In genomic region chr3:129277829-129278271, GRCh38 we compare ENCODE assay signal across 8 cellular contexts. TPM values are rescaled to one million over a fixed set of nuclear protein-coding genes. Genes with fewer than 3 reads are reported as not detected.
DNase-seq lines count a peak whose midpoint lies in the region; ATAC-seq, FAIRE-seq and TF ChIP-seq lines count a peak whose summit lies in the region.

No MANE protein-coding gene starts in this region.

- H3K9ac ChIP-seq in IMR-90 (ENCODE audit: low read depth, low read length), result peak overlapping the region; percentile 63; the same call in 1 of the 2 replicates
- peak overlapping the region; percentile 36; the same call in 1 of the 2 replicates for H3K9ac ChIP-seq in GM12878 (ENCODE audit: control insufficient read depth, insufficient read depth, low read length)
- peak overlapping the region; percentile 95 for H3K9ac ChIP-seq in HepG2 (ENCODE audit: insufficient read depth, low read depth, low read length)

- dilution Hi-C loops in IMR-90 (cut with HindIII; ENCODE audit: low sequenced_read_pairs, unreplicated experiment), result no loop called here

- SMC1A ChIA-PET in GM12878 (lab: Charles Lee; ENCODE audit: uncharacterized antibody, unreplicated experiment), result interaction anchor here (0.7 to 2.8 kb wide), 5 partner anchors 29 to 226 kb away, joined by 3 to 12 read pairs (median 4); partner anchors contain the start of gene RAB43

- H3K4me2 ChIP-seq in IMR-90 (ENCODE audit: low read depth, low read length) (no peak overlapping the region; the same call in 1 of the 2 replicates), GM12878 (ENCODE audit: control insufficient read depth, insufficient read depth) (peak overlapping the region; percentile 68), HepG2 (ENCODE audit: low read depth, low read length) (peak overlapping the region; percentile 94; the same call in 1 of the 2 replicates)

- H3K4me1 ChIP-seq in IMR-90 (ENCODE audit: control insufficient read depth, insufficient read depth, low read length) (peaks cover 7% of the 10 kb centered on the region; the same call in 1 of the 2 replicates), GM12878 (ENCODE audit: control insufficient read depth, insufficient read depth, low read length) (peaks cover 51% of the 10 kb centered on the region), HepG2 (ENCODE audit: insufficient read depth, low read length) (peaks cover 37% of the 10 kb centered on the region), tibial artery (peaks cover 0 to 32% (median 19%) of the 10 kb centered on the region in 4 donors)

- no peak overlapping the region for H3K56ac ChIP-seq in IMR-90 (ENCODE audit: extremely low read depth, insufficient read depth, low read length)

- no peak overlapping the region for H4K91ac ChIP-seq in IMR-90 (ENCODE audit: insufficient read depth, low read depth, low read length)

- H4K8ac ChIP-seq in IMR-90 (ENCODE audit: low read depth in 2 of 2, low read length in 2 of 2), result no peak overlapping the region

- no peak overlapping the region for H2BK15ac ChIP-seq in IMR-90 (ENCODE audit: low read depth, low read length)

- H3K27me3 ChIP-seq in IMR-90 (ENCODE audit: control insufficient read depth, insufficient read depth, low read length) (no peaks in the 10 kb centered on the region), GM12878 (replicated peaks in 1 of 2; ENCODE audit: control insufficient read depth in 2 of 2, insufficient read depth in 2 of 2, low read length in 1 of 2) (no peaks in the 10 kb centered on the region), HepG2 (ENCODE audit: control insufficient read depth in 1 of 2, insufficient read depth in 2 of 2, low read length in 2 of 2) (no peaks in the 10 kb centered on the region; a peak in 1 of 5 replicates), tibial artery (no peaks in the 10 kb centered on the region)

- H3K4ac ChIP-seq in IMR-90 (ENCODE audit: low read depth, low read length), result 0 out of 2 replicates have a peak overlapping the region, but pooled peaks have one; percentile 41

- intact Hi-C loops in IMR-90 (cut with micrococcal nuclease) (loop anchor here (1.0 kb wide), 1 partner anchor 38 kb away; a partner anchor contains a TSS), GM12878 (cut with micrococcal nuclease; ENCODE audit: unreplicated experiment) (no loop called here), HepG2 (cut with micrococcal nuclease; ENCODE audit: unreplicated experiment) (loop anchor here (2.0 kb wide), 1 partner anchor 39 kb away; a partner anchor contains a TSS), tibial artery (cut with DNase I; ENCODE audit: low total_unique reads) (loop anchor here (5.0 kb wide), 1 partner anchor 39 kb away; a partner anchor contains a TSS)

- H3K4me3 ChIP-seq in IMR-90 (ENCODE audit: insufficient read depth, low read depth, low read length) (no peak overlapping the region), GM12878 (no peak overlapping the region), HepG2 (replicated peaks in 1 of 3; ENCODE audit: insufficient read depth in 1 of 3, low read depth in 2 of 3, low read length in 3 of 3) (no peak overlapping the region), tibial artery (peak overlapping the region; percentile 72 to 89)

- peak overlapping the region; percentile 85 for H2AK9ac ChIP-seq in IMR-90 (replicated peaks; ENCODE audit: low read depth, low read length, poor library complexity)

- H4K20me1 ChIP-seq in IMR-90 (ENCODE audit: insufficient read depth, low read length) (peaks cover 10% of the 10 kb centered on the region), GM12878 (ENCODE audit: control insufficient read depth, insufficient read depth) (peaks cover 2% of the 10 kb centered on the region; the same call in 1 of the 2 replicates), HepG2 (ENCODE audit: insufficient read depth, low read length) (no peaks in the 10 kb centered on the region)

- no peak overlapping the region for H2BK5ac ChIP-seq in IMR-90 (ENCODE audit: low read depth, low read length, poor library complexity, severe bottlenecking)

- in situ Hi-C loops in IMR-90 (cut with MboI; ENCODE audit: low sequenced_read_pairs), result no loop called here
- in situ Hi-C loops in GM12878 (cut with MboI), result no loop called here
- in situ Hi-C loops in HepG2 (cut with HindIII; ENCODE audit: extremely low pct_ligation_motif_present, low pct_unique_long_range_greater_than_20kb), result no loop called here

- WGBS in IMR-90 (ENCODE audit: extremely low coverage in 2 of 2, insufficient read length in 1 of 2), 2 experiments, result 71% methylated on average over 4 of the region's 11 CpGs; no CpG with 5 or more reads in 1 of the 2 experiments
- 77% methylated on average over 11 of the region's 11 CpGs for WGBS in GM12878 (ENCODE audit: insufficient coverage, insufficient replicate concordance, low lambda C conversion rate, missing lambda C conversion rate)
- WGBS in HepG2 (ENCODE audit: low lambda C conversion rate), result 94% methylated on average over 11 of the region's 11 CpGs

- TF ChIP-seq CTCF in C4-2B (conservative IDR thresholded peaks at IDR 0.05), result no peak
- TF ChIP-seq CTCF in IMR-90 (conservative IDR thresholded peaks at IDR 0.05; ENCODE audit: low read depth, low read length), result no peak
- no peak for TF ChIP-seq CTCF in GM12878 (IDR thresholded peaks at IDR 0.05 in 2 of 3, conservative IDR thresholded peaks at IDR 0.05 in 1 of 3; ENCODE audit: control insufficient read depth in 2 of 3, extremely low read depth in 1 of 3, insufficient read depth in 1 of 3, low read depth in 3 of 3, low read length in 3 of 3)
- TF ChIP-seq CTCF in HepG2 (CRISPR knock-in tag; IDR thresholded peaks at IDR 0.05), result no peak
- no peak for TF ChIP-seq CTCF in tibial artery (IDR thresholded peaks at IDR 0.05)

- H3K14ac ChIP-seq in IMR-90 (replicated peaks; ENCODE audit: low read depth, low read length), result 0 out of 2 replicates have a peak overlapping the region, but pooled peaks have one; percentile 57

- RAD21 ChIA-PET in GM12878 (lab: Charles Lee; ENCODE audit: unreplicated experiment), result interaction anchor here (1.2 to 2.0 kb wide), 3 partner anchors 34 to 157 kb away, joined by 4 to 12 read pairs (median 5); a partner anchor contains a TSS

- CTCF ChIA-PET in IMR-90 (lab: Yijun Ruan, JAX), result interaction anchor here (0.6 kb wide), 1 partner anchor 9 kb away, joined by 4 read pairs; no protein-coding TSS in a partner anchor
- CTCF ChIA-PET in GM12878 (lab: Yijun Ruan, JAX), result interaction anchor here (0.7 to 1.5 kb wide), 7 partner anchors 32 to 307 kb away, joined by 3 to 11 read pairs (median 3); a partner anchor contains a TSS
- CTCF ChIA-PET in HepG2 (lab: Yijun Ruan, JAX; ENCODE audit: low intra/inter-chr PET ratio, low total read pairs), result no interaction called here

- H3K79me2 ChIP-seq in GM12878 (ENCODE audit: control insufficient read depth, insufficient read depth, low read length) (peaks cover 6% of the 10 kb centered on the region), HepG2 (ENCODE audit: insufficient read depth, low read length) (peaks cover 15% of the 10 kb centered on the region)

- H3K27ac ChIP-seq in C4-2B (peak overlapping the region; percentile 84), IMR-90 (ENCODE audit: insufficient read depth, low read length) (no peak overlapping the region; the same call in 1 of the 2 replicates), GM12878 (ENCODE audit: control insufficient read depth, insufficient read depth) (no peak overlapping the region), HepG2 (ENCODE audit: extremely low read length, insufficient read depth, low read length) (peak overlapping the region; percentile 90), tibial artery (peak overlapping the region; percentile 89 to 96)

- TF ChIP-seq POLR2A in IMR-90 (IDR thresholded peaks at IDR 0.05; ENCODE audit: low read depth, low read length) (no peak), GM12878 (IDR thresholded peaks at IDR 0.05; ENCODE audit: low read depth, low read length) (no peak), HepG2 (IDR thresholded peaks at IDR 0.05; ENCODE audit: insufficient read depth in 1 of 2, low read depth in 2 of 2, low read length in 2 of 2) (no peak)

- no peak for FAIRE-seq in GM12878 (lab: Jason Lieb, UNC)
- no peak for FAIRE-seq in HepG2 (lab: Jason Lieb, UNC)

- no peak overlapping the region for H2BK20ac ChIP-seq in IMR-90 (ENCODE audit: low read depth, low read length)

- peaks cover 31% of the 10 kb centered on the region for H3K36me3 ChIP-seq in IMR-90 (ENCODE audit: control insufficient read depth, insufficient read depth, low read length)
- H3K36me3 ChIP-seq in GM12878 (ENCODE audit: control insufficient read depth in 2 of 2, insufficient read depth in 2 of 2, low read length in 1 of 2), result peaks cover 12 to 32% of the 10 kb centered on the region in 2 experiments
- peaks cover 17 to 46% of the 10 kb centered on the region in 2 experiments; a peak in 4 of 5 replicates for H3K36me3 ChIP-seq in HepG2 (replicated peaks in 1 of 2; ENCODE audit: control insufficient read depth in 1 of 2, insufficient read depth in 2 of 2, low read length in 2 of 2)
- H3K36me3 ChIP-seq in tibial artery, result peaks cover 28 to 54% (median 48%) of the 10 kb centered on the region in 3 donors

- H3K9me1 ChIP-seq in IMR-90 (ENCODE audit: insufficient read depth, low read length), result peaks cover 6% of the 10 kb centered on the region; the same call in 1 of the 2 replicates

- POLR2A ChIA-PET in IMR-90 (lab: Charles Lee; ENCODE audit: unreplicated experiment), result no interaction called here
- POLR2A ChIA-PET in GM12878 (lab: Charles Lee), result interaction anchor here (0.7 to 3.7 kb wide), 10 partner anchors 29 to 158 kb away, joined by 4 to 27 read pairs (median 6); partner anchors contain the start of gene RAB43
- POLR2A ChIA-PET in HepG2 (lab: Yijun Ruan, JAX), result interaction anchor here (2.0 to 4.6 kb wide), 2 partner anchors 17 to 38 kb away, joined by 5 to 29 read pairs; a partner anchor contains a TSS

- no peak overlapping the region for H4K5ac ChIP-seq in IMR-90 (ENCODE audit: low read depth, low read length)

- no peak overlapping the region for H2BK120ac ChIP-seq in IMR-90 (ENCODE audit: low read depth, low read length)

- peak overlapping the region; percentile 58; the same call in 1 of the 2 replicates for H3K23ac ChIP-seq in IMR-90 (ENCODE audit: low read depth, low read length)

- TF ChIP-seq RAD21 in IMR-90 (IDR thresholded peaks at IDR 0.05; ENCODE audit: low read length) (no peak), GM12878 (IDR thresholded peaks at IDR 0.05; ENCODE audit: insufficient read depth, low read depth, low read length) (no peak), HepG2 (CRISPR knock-in tag; IDR thresholded peaks at IDR 0.05) (no peak)

- peaks cover 12 to 30% of the 10 kb centered on the region in 2 experiments for H3K79me1 ChIP-seq in IMR-90 (ENCODE audit: low read depth in 1 of 2, low read length in 2 of 2)

- H2AFZ ChIP-seq in IMR-90 (replicated peaks; ENCODE audit: low read length, poor library complexity) (peak overlapping the region; percentile 92), GM12878 (ENCODE audit: control insufficient read depth, low read depth, low read length) (peak overlapping the region; percentile 35; the same call in 1 of the 2 replicates), HepG2 (ENCODE audit: low read length) (no peak overlapping the region)

- ATAC-seq in IMR-90 (ENCODE audit: low read depth) (no peak), GM12878 (no peak), HepG2 (peak; percentile 9)
- ATAC-seq in activated CD4-positive, CD25-positive, alpha-beta regulatory T cell treated with anti-CD3 and anti-CD28 coated beads, Interleukin-2, amount 50 U/mL, for 24 hours, result no peak

- TF ChIP-seq EP300 in GM12878 (IDR thresholded peaks at IDR 0.05; ENCODE audit: borderline replicate concordance in 1 of 2, control insufficient read depth in 1 of 2, low read depth in 2 of 2, low read length in 2 of 2) (no peak), HepG2 (IDR thresholded peaks at IDR 0.05; ENCODE audit: low read depth in 2 of 2, low read length in 2 of 2) (no peak), HepG2 (CRISPR knock-in tag; IDR thresholded peaks at IDR 0.05; ENCODE audit: borderline replicate concordance) (no peak)

- DNase-seq in IMR-90 (peak; percentile 19), GM12878 (ENCODE audit: low read depth, low spot score) (no peak), HepG2 (ENCODE audit: low spot score) (no peak), tibial artery (peak in 1 of 2 donors; percentile 62), mesenteric fat pad (ENCODE audit: low spot score) (no peak), NCI-H187 (lab: John Stamatoyannopoulos, UW) (no peak)

- H2AK5ac ChIP-seq in IMR-90 (ENCODE audit: low read depth, low read length), result no peak overlapping the region

- no TSS peak for BruUV-seq in IMR-90 (replicated peaks; lab: Mats Ljungman, UMichigan)
- no TSS peak for BruUV-seq in GM12878 (replicated peaks; lab: Mats Ljungman, UMichigan)
- BruUV-seq in HepG2 (replicated peaks; lab: Mats Ljungman, UMichigan), result no TSS peak

- H3K18ac ChIP-seq in IMR-90 (ENCODE audit: low read depth, low read length), result no peak overlapping the region

- H3K9me3 ChIP-seq in IMR-90 (ENCODE audit: control insufficient read depth, insufficient read depth, low read length) (no peaks in the 10 kb centered on the region), GM12878 (replicated peaks; ENCODE audit: control insufficient read depth, insufficient read depth, low read length) (no peaks in the 10 kb centered on the region), HepG2 (ENCODE audit: low read length) (no peaks in the 10 kb centered on the region), tibial artery (no peaks in the 10 kb centered on the region)

RNA-seq across cellular contexts. Expression of gene HMCES, which starts 0.8 kb away (rescaled TPM):
- 25.8 and 26.0 TPM in 2 replicates for total RNA-seq in IMR-90 (2012; rRNA removed)
- 25.9 and 30.5 TPM in 2 replicates for polyA plus RNA-seq in IMR-90 (2012; rRNA removed)
- polyA plus RNA-seq in IMR-90 (2012; cell fraction: cytosol; rRNA removed), result 16.8 and 25.4 TPM in 2 replicates
- 11.2 and 17.5 TPM in 2 replicates for polyA plus RNA-seq in IMR-90 (2012; cell fraction: nucleus; rRNA removed; ENCODE audit: low replicate concordance)
- 10.9 and 12.1 TPM in 2 replicates for total RNA-seq in GM12878 (2013; cell fraction: nucleolus; rRNA removed)
- 16.7 and 22.7 TPM in 2 replicates for total RNA-seq in GM12878 (2014; rRNA removed)
- 11.9 and 12.4 TPM in 2 replicates for total RNA-seq in GM12878 (2014; rRNA removed; fragmentation: Illumina TruSeq; extraction: Trizol)
- 25.5 and 33.4 TPM in 2 replicates for total RNA-seq in GM12878 (2021)
- 26.7 TPM for polyA plus RNA-seq in GM12878 (2011; ENCODE audit: low read depth)
- polyA plus RNA-seq in GM12878 (2011; rRNA removed), result 21.3 and 42.6 TPM in 2 replicates
- 32.3 and 40.7 TPM in 2 replicates for polyA plus RNA-seq in GM12878 (2011; cell fraction: cytosol; rRNA removed)
- 25.4 and 27.4 TPM in 2 replicates for polyA plus RNA-seq in GM12878 (2011; cell fraction: nucleus; rRNA removed)
- polyA plus RNA-seq in GM12878 (2012), result 37.0 and 40.2 TPM in 2 replicates
- polyA plus RNA-seq in GM12878 (2014; fragmentation: Illumina TruSeq; extraction: Trizol), result 29.6 and 31.2 TPM in 2 replicates
- 10 to 100 TPM; 17.2 to 18.5 TPM for polyA plus RNA-seq in GM12878 (2014; fragmentation: Nextera tagmentation; extraction: Ambion mirVana)
- 21.9 and 25.0 TPM in 2 replicates for polyA plus RNA-seq in GM12878 (2014; rRNA removed)
- polyA plus RNA-seq in GM12878 (2016; fragmentation: Nextera tagmentation; extraction: Ambion mirVana), result 10 to 100 TPM; 45.3 to 49.8 TPM
- polyA minus RNA-seq in GM12878 (2011; rRNA and poly(A)+ RNA removed), result 18.5 and 21.4 TPM in 2 replicates
- 7.8 and 12.6 TPM in 2 replicates for polyA minus RNA-seq in GM12878 (2011; cell fraction: cytosol; rRNA and poly(A)+ RNA removed)
- polyA minus RNA-seq in GM12878 (2011; cell fraction: nucleus; rRNA and poly(A)+ RNA removed), result 4.6 and 8.3 TPM in 2 replicates
- 37.5 and 52.4 TPM in 2 replicates for total RNA-seq in HepG2 (2016; rRNA removed; fragmentation: Illumina TruSeq; extraction: Trizol)
- total RNA-seq in HepG2 (2016; cell fraction: cytosol; rRNA removed; fragmentation: Illumina TruSeq; extraction: Trizol; ENCODE audit: low read depth), result 5.9 and 6.0 TPM in 2 replicates
- total RNA-seq in HepG2 (2016; cell fraction: insoluble cytoplasmic fraction; rRNA removed; fragmentation: Illumina TruSeq; extraction: Trizol), result 39.9 and 50.0 TPM in 2 replicates
- 15.6 and 17.9 TPM in 2 replicates for total RNA-seq in HepG2 (2016; cell fraction: membrane; rRNA removed; fragmentation: Illumina TruSeq; extraction: Trizol)
- total RNA-seq in HepG2 (2016; cell fraction: nucleus; rRNA removed; fragmentation: Illumina TruSeq; extraction: Trizol), result 19.5 and 22.8 TPM in 2 replicates
- 16.1 and 20.1 TPM in 2 replicates for polyA plus RNA-seq in HepG2 (2011; rRNA removed)
- 12.5 and 16.0 TPM in 2 replicates for polyA plus RNA-seq in HepG2 (2011; cell fraction: cytosol; rRNA removed)
- polyA plus RNA-seq in HepG2 (2011; cell fraction: nucleus; rRNA removed), result 7.8 and 11.5 TPM in 2 replicates
- polyA plus RNA-seq in HepG2 (2012), result 23.1 and 26.3 TPM in 2 replicates
- 10.2 and 11.1 TPM in 2 replicates for polyA plus RNA-seq in HepG2 (2016; cell fraction: cytosol; fragmentation: Illumina TruSeq; extraction: Trizol; ENCODE audit: low read depth)
- polyA plus RNA-seq in HepG2 (2016; cell fraction: insoluble cytoplasmic fraction; fragmentation: Illumina TruSeq; extraction: Trizol; ENCODE audit: low read depth), result 61.1 and 65.6 TPM in 2 replicates
- polyA plus RNA-seq in HepG2 (2016; cell fraction: membrane; fragmentation: Illumina TruSeq; extraction: Trizol; ENCODE audit: low read depth), result 16.9 and 18.1 TPM in 2 replicates
- polyA plus RNA-seq in HepG2 (2016; cell fraction: nucleus; fragmentation: Illumina TruSeq; extraction: Trizol; ENCODE audit: insufficient read depth, low read depth), result 34.4 and 36.9 TPM in 2 replicates
- 9.7 and 17.6 TPM in 2 replicates for polyA minus RNA-seq in HepG2 (2011; rRNA and poly(A)+ RNA removed; ENCODE audit: low replicate concordance)
- 12.7 and 20.2 TPM in 2 replicates for polyA minus RNA-seq in HepG2 (2011; cell fraction: cytosol; rRNA and poly(A)+ RNA removed)
- polyA minus RNA-seq in HepG2 (2011; cell fraction: nucleus; rRNA and poly(A)+ RNA removed), result 7.2 and 8.7 TPM in 2 replicates
- 38.5 TPM for total RNA-seq in mesenteric fat pad

RNA-seq across cellular contexts. Expression of gene COPG1, which starts 28.4 kb away (rescaled TPM):
- total RNA-seq in IMR-90 (2012; rRNA removed) (440 and 446 TPM in 2 replicates), GM12878 (2014; rRNA removed) (106 and 118 TPM in 2 replicates), GM12878 (2014; rRNA removed; fragmentation: Illumina TruSeq; extraction: Trizol) (80.5 and 87.2 TPM in 2 replicates), GM12878 (2021) (128 and 138 TPM in 2 replicates), HepG2 (2016; rRNA removed; fragmentation: Illumina TruSeq; extraction: Trizol) (166 and 201 TPM in 2 replicates), mesenteric fat pad (183 TPM)
- polyA plus RNA-seq in IMR-90 (2012; rRNA removed) (179 and 203 TPM in 2 replicates), GM12878 (2011; rRNA removed) (43.8 and 66.8 TPM in 2 replicates), GM12878 (2014; fragmentation: Illumina TruSeq; extraction: Trizol) (62.0 and 78.1 TPM in 2 replicates), GM12878 (2014; fragmentation: Nextera tagmentation; extraction: Ambion mirVana) (100 to 1,000 TPM in 1 of 2 experiments, 10 to 100 TPM in 1; 54.8 to 102 TPM), GM12878 (2014; rRNA removed) (61.7 and 77.7 TPM in 2 replicates), GM12878 (2016; fragmentation: Nextera tagmentation; extraction: Ambion mirVana) (100 to 1,000 TPM; 131 to 143 TPM), HepG2 (2011; rRNA removed) (96.0 and 98.6 TPM in 2 replicates)
- polyA plus RNA-seq in IMR-90 (2012; cell fraction: cytosol; rRNA removed), result 129 and 134 TPM in 2 replicates
- 177 and 240 TPM in 2 replicates for polyA plus RNA-seq in IMR-90 (2012; cell fraction: nucleus; rRNA removed; ENCODE audit: low replicate concordance)
- total RNA-seq in GM12878 (2013; cell fraction: nucleolus; rRNA removed), result 130 and 152 TPM in 2 replicates
- 84.4 TPM for polyA plus RNA-seq in GM12878 (2011; ENCODE audit: low read depth)
- 52.8 and 55.7 TPM in 2 replicates for polyA plus RNA-seq in GM12878 (2011; cell fraction: cytosol; rRNA removed)
- polyA plus RNA-seq in GM12878 (2011; cell fraction: nucleus; rRNA removed), result 110 and 115 TPM in 2 replicates
- 122 and 138 TPM in 2 replicates for polyA plus RNA-seq in GM12878 (2012)
- 134 and 157 TPM in 2 replicates for polyA minus RNA-seq in GM12878 (2011; rRNA and poly(A)+ RNA removed)
- 54.0 and 57.0 TPM in 2 replicates for polyA minus RNA-seq in GM12878 (2011; cell fraction: cytosol; rRNA and poly(A)+ RNA removed)
- 63.6 and 90.8 TPM in 2 replicates for polyA minus RNA-seq in GM12878 (2011; cell fraction: nucleus; rRNA and poly(A)+ RNA removed)
- 32.6 and 33.3 TPM in 2 replicates for total RNA-seq in HepG2 (2016; cell fraction: cytosol; rRNA removed; fragmentation: Illumina TruSeq; extraction: Trizol; ENCODE audit: low read depth)
- 161 and 187 TPM in 2 replicates for total RNA-seq in HepG2 (2016; cell fraction: insoluble cytoplasmic fraction; rRNA removed; fragmentation: Illumina TruSeq; extraction: Trizol)
- 53.2 and 59.5 TPM in 2 replicates for total RNA-seq in HepG2 (2016; cell fraction: membrane; rRNA removed; fragmentation: Illumina TruSeq; extraction: Trizol)
- 112 and 137 TPM in 2 replicates for total RNA-seq in HepG2 (2016; cell fraction: nucleus; rRNA removed; fragmentation: Illumina TruSeq; extraction: Trizol)
- polyA plus RNA-seq in HepG2 (2011; cell fraction: cytosol; rRNA removed), result 50.1 and 58.7 TPM in 2 replicates
- 113 and 136 TPM in 2 replicates for polyA plus RNA-seq in HepG2 (2011; cell fraction: nucleus; rRNA removed)
- 104 and 119 TPM in 2 replicates for polyA plus RNA-seq in HepG2 (2012)
- 13.1 and 15.7 TPM in 2 replicates for polyA plus RNA-seq in HepG2 (2016; cell fraction: cytosol; fragmentation: Illumina TruSeq; extraction: Trizol; ENCODE audit: low read depth)
- polyA plus RNA-seq in HepG2 (2016; cell fraction: insoluble cytoplasmic fraction; fragmentation: Illumina TruSeq; extraction: Trizol; ENCODE audit: low read depth), result 185 and 197 TPM in 2 replicates
- polyA plus RNA-seq in HepG2 (2016; cell fraction: membrane; fragmentation: Illumina TruSeq; extraction: Trizol; ENCODE audit: low read depth), result 21.2 and 23.0 TPM in 2 replicates
- 168 and 188 TPM in 2 replicates for polyA plus RNA-seq in HepG2 (2016; cell fraction: nucleus; fragmentation: Illumina TruSeq; extraction: Trizol; ENCODE audit: insufficient read depth, low read depth)
- polyA minus RNA-seq in HepG2 (2011; rRNA and poly(A)+ RNA removed; ENCODE audit: low replicate concordance), result 210 and 345 TPM in 2 replicates
- 121 and 122 TPM in 2 replicates for polyA minus RNA-seq in HepG2 (2011; cell fraction: cytosol; rRNA and poly(A)+ RNA removed)
- 147 and 157 TPM in 2 replicates for polyA minus RNA-seq in HepG2 (2011; cell fraction: nucleus; rRNA and poly(A)+ RNA removed)

Comparison
In these comparisons a context has a peak if more than half of its experiments do, and no peak if none do; other contexts are left out.
1. H3K27ac ChIP-seq: peak in C4-2B (single experiment), HepG2 (single experiment) and tibial artery (2 of 2); none in IMR-90 (single experiment) and GM12878 (single experiment).
2. H3K4me3 ChIP-seq: peak in tibial artery (2 of 2); none in IMR-90 (single experiment), GM12878 (single experiment) and HepG2 (0 of 3).
3. H3K9ac ChIP-seq: peak in every context shown above with its lines; median percentile 95 in HepG2; 63 in IMR-90; 36 in GM12878.